18 cellular contexts compared by ENCODE assay signal in the genomic region with DNA sequence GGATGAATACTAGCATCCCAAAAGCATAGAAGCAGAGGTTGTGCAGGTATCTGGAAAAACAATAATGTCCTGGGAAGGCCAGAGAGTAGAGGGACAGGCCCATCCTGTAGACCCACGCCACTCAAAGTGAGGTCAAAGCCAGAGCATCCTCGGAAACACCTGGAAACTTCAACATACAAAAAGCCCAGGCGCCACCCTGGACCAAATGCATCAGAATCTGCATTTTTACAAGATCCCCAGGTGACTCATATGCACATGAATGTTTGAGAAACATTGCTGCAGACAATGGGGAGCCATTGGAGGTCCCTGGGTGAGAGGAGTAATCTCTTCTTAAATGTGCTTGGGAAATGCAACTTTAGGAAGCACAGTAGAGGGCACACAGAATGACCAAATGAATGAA.
"Had no signal": no experiment of that assay in that cellular context is flagged by ENCODE, and none has a peak within 500 bp of the region (broad histone marks: within the 10 kb centered on the region; RNA-seq: fewer than 3 reads in every experiment).

No MANE protein-coding gene starts in this region.

- H3K4me3 ChIP-seq: ascending aorta, breast epithelium, lung, thoracic aorta, upper lobe of right lung had no signal

- DNase-seq: activated CD4-positive, alpha-beta memory T cell treated with anti-CD3 and anti-CD28 coated beads for 36 hours; activated CD8-positive, alpha-beta memory T cell treated with anti-CD3 and anti-CD28 coated beads, Interleukin-2, amount 10 ng/mL, durations not matched to agents 7 days and 5 days; activated naive CD4-positive, alpha-beta T cell treated with anti-CD3 and anti-CD28 coated beads, Interleukin-2, amount 10 ng/mL, durations not matched to agents 7 days and 5 days; activated T-cell treated with anti-CD3 and anti-CD28 coated beads, Interleukin-2, amount 50 U/mL, for 1 hour; effector memory CD4-positive, alpha-beta T cell; foreskin melanocyte; T-helper 1 cell; T1000; upper lobe of right lung had no signal

- H3K27me3 Mint-ChIP-seq: activated CD4-positive, alpha-beta memory T cell treated with anti-CD3 and anti-CD28 coated beads for 36 hours; activated CD8-positive, alpha-beta memory T cell treated with anti-CD3 and anti-CD28 coated beads, Interleukin-2, amount 10 ng/mL, durations not matched to agents 7 days and 5 days; activated naive CD4-positive, alpha-beta T cell treated with anti-CD3 and anti-CD28 coated beads, Interleukin-2, amount 10 ng/mL, durations not matched to agents 7 days and 5 days; dendritic cell treated with granulocyte-macrophage colony-stimulating factor and Interleukin-4, amounts not matched to agents 40 ng/mL and 50 ng/mL, for 4 days had no signal

- H3K27ac Mint-ChIP-seq: activated CD4-positive, alpha-beta memory T cell treated with anti-CD3 and anti-CD28 coated beads for 36 hours; activated CD8-positive, alpha-beta memory T cell treated with anti-CD3 and anti-CD28 coated beads, Interleukin-2, amount 10 ng/mL, durations not matched to agents 7 days and 5 days; activated naive CD4-positive, alpha-beta T cell treated with anti-CD3 and anti-CD28 coated beads, Interleukin-2, amount 10 ng/mL, durations not matched to agents 7 days and 5 days; activated T-helper 2 cell treated with anti-CD3 and anti-CD28 coated beads, Interferon-gamma antibody, Interleukin-2, Interleukin-4, amounts not matched to agents 10 μg/mL and 5 μg/mL and 100 μg/mL, durations not matched to agents 14 hours and 24 hours and 36 hours; dendritic cell treated with granulocyte-macrophage colony-stimulating factor and Interleukin-4, amounts not matched to agents 40 ng/mL and 50 ng/mL, for 4 days; stimulated activated effector memory CD8-positive, alpha-beta T cell treated with anti-CD3 and anti-CD28 coated beads, Interleukin-12 subunit alpha, Interleukin-12 subunit beta, amount 100 ng/mL, for 72 hours had no signal

- H3K9me3 ChIP-seq: ascending aorta, breast epithelium, neutrophil, thoracic aorta, upper lobe of right lung had no signal

- H3K4me1 Mint-ChIP-seq: activated CD8-positive, alpha-beta memory T cell treated with anti-CD3 and anti-CD28 coated beads, Interleukin-2, amount 10 ng/mL, durations not matched to agents 7 days and 5 days; activated naive CD4-positive, alpha-beta T cell treated with anti-CD3 and anti-CD28 coated beads, Interleukin-2, amount 10 ng/mL, durations not matched to agents 7 days and 5 days; stimulated activated effector memory CD8-positive, alpha-beta T cell treated with anti-CD3 and anti-CD28 coated beads, Interleukin-12 subunit alpha, Interleukin-12 subunit beta, amount 100 ng/mL, for 72 hours had no signal

- H3K4me1 ChIP-seq: ascending aorta, breast epithelium had no signal

- H3K9me3 Mint-ChIP-seq: activated CD4-positive, alpha-beta memory T cell treated with anti-CD3 and anti-CD28 coated beads for 36 hours; activated naive CD4-positive, alpha-beta T cell treated with anti-CD3 and anti-CD28 coated beads, Interleukin-2, amount 10 ng/mL, durations not matched to agents 7 days and 5 days; activated T-helper 2 cell treated with anti-CD3 and anti-CD28 coated beads, Interferon-gamma antibody, Interleukin-2, Interleukin-4, amounts not matched to agents 10 μg/mL and 5 μg/mL and 100 μg/mL, durations not matched to agents 14 hours and 24 hours and 36 hours; dendritic cell treated with granulocyte-macrophage colony-stimulating factor and Interleukin-4, amounts not matched to agents 40 ng/mL and 50 ng/mL, for 4 days; stimulated activated effector memory CD8-positive, alpha-beta T cell treated with anti-CD3 and anti-CD28 coated beads, Interleukin-12 subunit alpha, Interleukin-12 subunit beta, amount 100 ng/mL, for 72 hours had no signal

- H3K36me3 Mint-ChIP-seq: activated CD4-positive, alpha-beta memory T cell treated with anti-CD3 and anti-CD28 coated beads for 36 hours; activated CD8-positive, alpha-beta memory T cell treated with anti-CD3 and anti-CD28 coated beads, Interleukin-2, amount 10 ng/mL, durations not matched to agents 7 days and 5 days; activated naive CD4-positive, alpha-beta T cell treated with anti-CD3 and anti-CD28 coated beads, Interleukin-2, amount 10 ng/mL, durations not matched to agents 7 days and 5 days; stimulated activated effector memory CD8-positive, alpha-beta T cell treated with anti-CD3 and anti-CD28 coated beads, Interleukin-12 subunit alpha, Interleukin-12 subunit beta, amount 100 ng/mL, for 72 hours had no signal

- H3K27me3 ChIP-seq: ascending aorta, breast epithelium, neutrophil, upper lobe of right lung had no signal

- H3K27ac ChIP-seq: ascending aorta, breast epithelium, epithelial cell of prostate, neutrophil, thoracic aorta, upper lobe of right lung had no signal

- H3K36me3 ChIP-seq: ascending aorta, breast epithelium, neutrophil, thoracic aorta, upper lobe of right lung had no signal

- H3K4me3 Mint-ChIP-seq: activated CD4-positive, alpha-beta memory T cell treated with anti-CD3 and anti-CD28 coated beads for 36 hours; activated CD8-positive, alpha-beta memory T cell treated with anti-CD3 and anti-CD28 coated beads, Interleukin-2, amount 10 ng/mL, durations not matched to agents 7 days and 5 days; activated naive CD4-positive, alpha-beta T cell treated with anti-CD3 and anti-CD28 coated beads, Interleukin-2, amount 10 ng/mL, durations not matched to agents 7 days and 5 days; dendritic cell treated with granulocyte-macrophage colony-stimulating factor and Interleukin-4, amounts not matched to agents 40 ng/mL and 50 ng/mL, for 4 days; stimulated activated effector memory CD8-positive, alpha-beta T cell treated with anti-CD3 and anti-CD28 coated beads, Interleukin-12 subunit alpha, Interleukin-12 subunit beta, amount 100 ng/mL, for 72 hours had no signal
